ENCODE assay signal across 20 cellular contexts in the genomic region with DNA sequence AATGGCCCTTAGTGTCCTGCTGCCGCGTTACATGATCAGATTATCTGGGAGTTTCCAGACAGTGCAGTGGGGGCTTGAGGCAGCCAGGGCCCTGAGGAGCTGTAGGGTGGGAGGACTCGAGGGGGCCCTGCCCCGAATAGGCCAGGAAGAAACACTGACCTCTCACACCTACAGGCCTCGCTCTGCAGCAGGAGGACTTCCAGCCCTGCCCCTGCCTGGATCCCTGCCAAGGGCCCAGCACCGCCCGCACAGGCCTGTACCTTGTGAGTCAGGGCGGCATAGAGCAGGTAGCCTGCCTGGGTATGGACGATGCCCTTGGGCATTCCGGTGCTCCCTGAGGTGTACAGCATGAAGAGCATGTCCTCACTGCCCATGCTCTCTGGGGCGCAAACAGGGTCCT. TPM values are rescaled to one million over a fixed set of nuclear protein-coding genes. Genes with fewer than 3 reads are reported as not detected.
DNase-seq lines count a peak whose midpoint lies in the region; ATAC-seq and TF ChIP-seq lines count a peak whose summit lies in the region.
"Had no signal": no experiment of that assay in that cellular context is flagged by ENCODE, and none has a peak within 500 bp of the region (broad histone marks: within the 10 kb centered on the region; RNA-seq: fewer than 3 reads in every experiment).

No MANE protein-coding gene starts in this region.

- H3K4me1 ChIP-seq in Peyer's patch (peaks cover 0 to 23% (median 3%) of the 10 kb centered on the region in 4 donors), right lobe of liver (peaks cover 0 to 3% (median 1%) of the 10 kb centered on the region in 4 donors), testis (peaks cover 26% of the 10 kb centered on the region)

- intact Hi-C loops in right lobe of liver (cut with DNase I): no loop called here
- intact Hi-C loops in testis (cut with DNase I; ENCODE audit: low total_unique reads): no loop called here

- TF ChIP-seq CTCF in Peyer's patch (IDR thresholded peaks at IDR 0.05) (no peak), epithelial cell of esophagus (IDR thresholded peaks at IDR 0.05; ENCODE audit: insufficient read depth, low read depth, low read length, missing control alignments) (no peak), right lobe of liver (IDR thresholded peaks at IDR 0.05) (no peak), testis (IDR thresholded peaks at IDR 0.05) (no peak)

- H3K27ac ChIP-seq in Peyer's patch (peak overlapping the region in 3 of 4 donors; percentile 53 to 79 (median 65)), right lobe of liver (no peak overlapping the region), testis (no peak overlapping the region)

- DNase-seq in Peyer's patch (peak in 2 of 3 donors; percentile 91 to 92), epithelial cell of esophagus (ENCODE audit: low read depth) (peak; percentile 95), right lobe of liver (peak in 2 of 3 donors; percentile 75 to 78), testis (peak; percentile 54), A172 (ENCODE audit: low spot score) (no peak), NCI-H2227 (lab: John Stamatoyannopoulos, UW; ENCODE audit: unreplicated experiment) (no peak)
- DNase-seq: activated CD4-positive, alpha-beta memory T cell treated with anti-CD3 and anti-CD28 coated beads, Interleukin-2, amount 10 ng/mL, durations not matched to agents 7 days and 5 days; activated gamma-delta T cell; CD8-positive, alpha-beta memory T cell; effector CD8-positive, alpha-beta T cell; foreskin melanocyte; GDM1; KG1; NCI-H774; stimulated activated CD4-positive, alpha-beta T cell treated with anti-CD3 and anti-CD28 coated beads, Interleukin-4, amount 100 ng/mL, for 4 hours; T1000 had no signal

- TF ChIP-seq POLR2A in Peyer's patch (IDR thresholded peaks at IDR 0.05) (no peak), right lobe of liver (IDR thresholded peaks at IDR 0.05) (no peak), testis (IDR thresholded peaks at IDR 0.05) (no peak)

- ATAC-seq in right lobe of liver (peak; percentile 57 to 90 (median 68)), HG03354 (IDR thresholded peaks at IDR 0.05; ENCODE audit: poor library complexity, severe bottlenecking, unreplicated experiment) (no peak), GM19023 (IDR thresholded peaks at IDR 0.05; ENCODE audit: unreplicated experiment) (no peak)
- ATAC-seq: GM23338; stimulated activated memory B cell treated with anti-CD40 and anti-IgM and Interleukin-4, amounts not matched to agents 10 μg/mL and 1 μg/mL and 100 μg/mL, for 72 hours had no signal

- H3K36me3 ChIP-seq in Peyer's patch (peaks cover 0 to 38% (median 0%) of the 10 kb centered on the region in 3 donors), right lobe of liver (no peaks in the 10 kb centered on the region), testis (ENCODE audit: low read depth, missing control alignments) (no peaks in the 10 kb centered on the region)

- H3K9me3 ChIP-seq in Peyer's patch (no peaks in the 10 kb centered on the region), right lobe of liver (no peaks in the 10 kb centered on the region), testis (no peaks in the 10 kb centered on the region)

- H3K4me3 ChIP-seq in Peyer's patch (no peak overlapping the region), epithelial cell of esophagus (ENCODE audit: low read length) (no peak overlapping the region), right lobe of liver (no peak overlapping the region), testis (no peak overlapping the region)
- H3K4me3 ChIP-seq: GM23338 had no signal

- H3K27me3 ChIP-seq in Peyer's patch (no peaks in the 10 kb centered on the region), right lobe of liver (no peaks in the 10 kb centered on the region), testis (no peaks in the 10 kb centered on the region)

- 56% methylated on average over 5 of the region's 11 CpGs for WGBS in right lobe of liver (ENCODE audit: insufficient coverage, low coverage, low lambda C conversion rate, missing lambda C conversion rate)
- 55 to 58% methylated on average over 8 to 11 of the region's 11 CpGs for WGBS in testis, 2 donors

RNA-seq across cellular contexts. Expression of a gene that starts 30.1 kb away (rescaled TPM):
- total RNA-seq in Peyer's patch: 10 to 100 TPM; 19.0 to 40.9 (median 31.6) TPM
- 100 to 1,000 TPM; 130 to 210 (median 140) TPM for total RNA-seq in right lobe of liver
- total RNA-seq in testis: 100 to 1,000 TPM in 1 of 2 donors, 10 to 100 TPM in 1; 92.3 to 105 TPM
- polyA plus RNA-seq in testis (ENCODE audit: insufficient read depth, low read depth, low replicate concordance): 135 TPM
- total RNA-seq in A172 (2014; rRNA removed; shearing (Covaris generic)): 169 and 171 TPM in 2 replicates

RNA-seq across cellular contexts. Expression of a gene that starts 35.3 kb away (rescaled TPM):
- total RNA-seq in Peyer's patch: 100 to 1,000 TPM in 3 of 4 donors, 10 to 100 TPM in 1; 49.5 to 160 (median 134) TPM
- 1 to 10 TPM; 3.5 to 9.1 (median 6.3) TPM for total RNA-seq in right lobe of liver
- total RNA-seq in testis: 100 to 1,000 TPM; 162 to 184 TPM
- 61.5 TPM for polyA plus RNA-seq in testis (ENCODE audit: insufficient read depth, low read depth, low replicate concordance)
- 0.10 and 0.57 TPM in 2 replicates for total RNA-seq in A172 (2014; rRNA removed; shearing (Covaris generic))

RNA-seq across cellular contexts. Expression of a gene that starts 59.3 kb away (rescaled TPM):
- not detected for total RNA-seq in Peyer's patch
- total RNA-seq in right lobe of liver: under 1 TPM in 2 of 6 experiments, not detected in 4; 0.25 to 0.73 TPM
- total RNA-seq in testis: under 1 TPM; 0.16 to 0.37 TPM
- polyA plus RNA-seq in testis (ENCODE audit: insufficient read depth, low read depth, low replicate concordance): 0.38 TPM
- 0.10 TPM in 1 of 2 replicates, not detected in the other for total RNA-seq in A172 (2014; rRNA removed; shearing (Covaris generic))
- total RNA-seq: activated CD4-positive, alpha-beta memory T cell treated with anti-CD3 and anti-CD28 coated beads, Interleukin-2, amount 10 ng/mL, durations not matched to agents 7 days and 5 days; CD8-positive, alpha-beta memory T cell had no signal
- polyA plus RNA-seq: CD8-positive, alpha-beta memory T cell; GM23338 had no signal

Comparison
In these comparisons a context has a peak if more than half of its experiments do, and no peak if none do; other contexts are left out.
1. DNase-seq: peak in Peyer's patch (2 of 3), epithelial cell of esophagus (single experiment), right lobe of liver (2 of 3) and testis (single experiment); none in A172 (single experiment) and NCI-H2227 (single experiment).
2. H3K27ac ChIP-seq: peak in Peyer's patch (3 of 4); none in right lobe of liver (0 of 3) and testis (0 of 2).
3. ATAC-seq: peak in right lobe of liver (4 of 4); none in HG03354 (single experiment) and GM19023 (single experiment).
4. RNA of a gene that starts 35.3 kb away (total RNA-seq): 162 to 184 TPM in testis and 49.5 to 160 TPM in Peyer's patch; 3.5 to 9.1 TPM in right lobe of liver and 0.10 to 0.57 TPM in A172; every median in the first group is over 4 times any median in the second.